In the genomic region with DNA sequence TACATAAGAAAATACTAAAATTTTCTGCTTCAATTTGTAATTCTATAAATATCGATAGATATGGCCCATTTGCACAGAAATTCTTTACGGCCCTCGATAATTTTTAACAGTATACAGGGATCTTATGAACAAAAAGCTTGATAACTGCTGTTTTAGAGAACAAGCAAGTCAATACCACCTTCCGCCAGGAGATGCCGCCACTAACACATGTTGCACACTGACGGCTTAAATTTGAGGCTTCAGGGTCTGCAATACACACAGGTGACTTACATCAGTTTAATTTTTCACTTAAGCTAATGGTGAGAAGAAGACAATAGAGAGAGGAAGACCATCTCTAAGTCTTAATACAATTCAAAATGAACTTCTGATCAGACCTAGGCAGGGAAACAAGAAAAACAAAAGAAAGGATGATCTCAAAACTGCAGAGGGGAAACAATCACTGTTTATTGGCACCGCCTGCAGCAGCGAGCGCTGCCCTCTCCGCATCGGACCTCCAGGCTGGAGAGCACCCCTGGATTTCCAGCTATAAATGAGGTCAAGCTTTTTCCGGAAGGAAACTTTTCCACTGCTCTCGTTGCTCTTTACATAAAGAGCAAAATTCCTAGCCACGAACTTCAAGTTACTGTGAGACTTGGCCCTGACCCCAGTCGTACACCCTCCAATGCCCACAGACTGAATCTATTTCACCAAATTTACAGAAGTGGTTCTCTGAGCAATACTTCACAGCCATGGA, we compare ENCODE assay signal across 1 cellular context.
TF ChIP-seq lines count a peak whose summit lies in the region.

No MANE protein-coding gene starts in this region.

TF ChIP-seq in HepG2, 621 proteins besides CTCF, POLR2A, EP300 and RAD21 (continued from another document):
- TF ChIP-seq, protein P1, sequence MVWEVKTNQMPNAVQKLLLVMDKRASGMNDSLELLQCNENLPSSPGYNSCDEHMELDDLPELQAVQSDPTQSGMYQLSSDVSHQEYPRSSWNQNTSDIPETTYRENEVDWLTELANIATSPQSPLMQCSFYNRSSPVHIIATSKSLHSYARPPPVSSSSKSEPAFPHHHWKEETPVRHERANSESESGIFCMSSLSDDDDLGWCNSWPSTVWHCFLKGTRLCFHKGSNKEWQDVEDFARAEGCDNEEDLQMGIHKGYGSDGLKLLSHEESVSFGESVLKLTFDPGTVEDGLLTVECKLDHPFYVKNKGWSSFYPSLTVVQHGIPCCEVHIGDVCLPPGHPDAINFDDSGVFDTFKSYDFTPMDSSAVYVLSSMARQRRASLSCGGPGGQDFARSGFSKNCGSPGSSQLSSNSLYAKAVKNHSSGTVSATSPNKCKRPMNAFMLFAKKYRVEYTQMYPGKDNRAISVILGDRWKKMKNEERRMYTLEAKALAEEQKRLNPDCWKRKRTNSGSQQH (CRISPR knock-in tag; IDR thresholded peaks at IDR 0.05; ENCODE audit: low read depth), result no peak
- no peak for TF ChIP-seq ZFYVE20 (CRISPR knock-in tag; IDR thresholded peaks at IDR 0.05; ENCODE audit: borderline replicate concordance, low read depth)
- TF ChIP-seq MXI1 (IDR thresholded peaks at IDR 0.05; ENCODE audit: borderline replicate concordance, low read depth, low read length), result 0 out of 3 replicates have a peak, but pooled peaks have one; percentile 28
- TF ChIP-seq ZZZ3 (CRISPR knock-in tag; IDR thresholded peaks at IDR 0.05; ENCODE audit: borderline replicate concordance), result no peak
- TF ChIP-seq STAG1 (CRISPR knock-in tag; IDR thresholded peaks at IDR 0.05), result peak; percentile 92
- TF ChIP-seq IRF2 (CRISPR knock-in tag; IDR thresholded peaks at IDR 0.05), result 0 out of 2 replicates have a peak, but pooled peaks have one; percentile 25
- TF ChIP-seq SMAD3 (CRISPR knock-in tag; IDR thresholded peaks at IDR 0.05), result no peak
- no peak for TF ChIP-seq ZNF143 (CRISPR knock-in tag; IDR thresholded peaks at IDR 0.05)
- TF ChIP-seq ZNF557 (CRISPR knock-in tag; IDR thresholded peaks at IDR 0.05), result no peak
- TF ChIP-seq, protein P2, sequence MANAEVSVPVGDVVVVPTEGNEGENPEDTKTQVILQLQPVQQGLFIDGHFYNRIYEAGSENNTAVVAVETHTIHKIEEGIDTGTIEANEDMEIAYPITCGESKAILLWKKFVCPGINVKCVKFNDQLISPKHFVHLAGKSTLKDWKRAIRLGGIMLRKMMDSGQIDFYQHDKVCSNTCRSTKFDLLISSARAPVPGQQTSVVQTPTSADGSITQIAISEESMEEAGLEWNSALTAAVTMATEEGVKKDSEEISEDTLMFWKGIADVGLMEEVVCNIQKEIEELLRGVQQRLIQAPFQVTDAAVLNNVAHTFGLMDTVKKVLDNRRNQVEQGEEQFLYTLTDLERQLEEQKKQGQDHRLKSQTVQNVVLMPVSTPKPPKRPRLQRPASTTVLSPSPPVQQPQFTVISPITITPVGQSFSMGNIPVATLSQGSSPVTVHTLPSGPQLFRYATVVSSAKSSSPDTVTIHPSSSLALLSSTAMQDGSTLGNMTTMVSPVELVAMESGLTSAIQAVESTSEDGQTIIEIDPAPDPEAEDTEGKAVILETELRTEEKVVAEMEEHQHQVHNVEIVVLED (CRISPR knock-in tag; IDR thresholded peaks at IDR 0.05; ENCODE audit: borderline replicate concordance), result no peak
- no peak for TF ChIP-seq RFX3 (CRISPR knock-in tag; IDR thresholded peaks at IDR 0.05)
- TF ChIP-seq ZNF749 (CRISPR knock-in tag; IDR thresholded peaks at IDR 0.05; ENCODE audit: borderline replicate concordance), result no peak
- TF ChIP-seq XBP1 (CRISPR knock-in tag; IDR thresholded peaks at IDR 0.05), result no peak
- no peak for TF ChIP-seq ZSCAN20 (CRISPR knock-in tag; IDR thresholded peaks at IDR 0.05; ENCODE audit: borderline replicate concordance)
- TF ChIP-seq GATAD2A (CRISPR knock-in tag; IDR thresholded peaks at IDR 0.05), result 0 out of 2 replicates have a peak, but pooled peaks have one; percentile 29
- TF ChIP-seq, protein P3, sequence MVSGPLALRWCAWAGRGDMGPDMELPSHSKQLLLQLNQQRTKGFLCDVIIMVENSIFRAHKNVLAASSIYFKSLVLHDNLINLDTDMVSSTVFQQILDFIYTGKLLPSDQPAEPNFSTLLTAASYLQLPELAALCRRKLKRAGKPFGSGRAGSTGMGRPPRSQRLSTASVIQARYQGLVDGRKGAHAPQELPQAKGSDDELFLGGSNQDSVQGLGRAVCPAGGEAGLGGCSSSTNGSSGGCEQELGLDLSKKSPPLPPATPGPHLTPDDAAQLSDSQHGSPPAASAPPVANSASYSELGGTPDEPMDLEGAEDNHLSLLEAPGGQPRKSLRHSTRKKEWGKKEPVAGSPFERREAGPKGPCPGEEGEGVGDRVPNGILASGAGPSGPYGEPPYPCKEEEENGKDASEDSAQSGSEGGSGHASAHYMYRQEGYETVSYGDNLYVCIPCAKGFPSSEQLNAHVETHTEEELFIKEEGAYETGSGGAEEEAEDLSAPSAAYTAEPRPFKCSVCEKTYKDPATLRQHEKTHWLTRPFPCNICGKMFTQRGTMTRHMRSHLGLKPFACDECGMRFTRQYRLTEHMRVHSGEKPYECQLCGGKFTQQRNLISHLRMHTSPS (CRISPR knock-in tag; IDR thresholded peaks at IDR 0.05; ENCODE audit: low read depth), result no peak
- TF ChIP-seq, protein P4, sequence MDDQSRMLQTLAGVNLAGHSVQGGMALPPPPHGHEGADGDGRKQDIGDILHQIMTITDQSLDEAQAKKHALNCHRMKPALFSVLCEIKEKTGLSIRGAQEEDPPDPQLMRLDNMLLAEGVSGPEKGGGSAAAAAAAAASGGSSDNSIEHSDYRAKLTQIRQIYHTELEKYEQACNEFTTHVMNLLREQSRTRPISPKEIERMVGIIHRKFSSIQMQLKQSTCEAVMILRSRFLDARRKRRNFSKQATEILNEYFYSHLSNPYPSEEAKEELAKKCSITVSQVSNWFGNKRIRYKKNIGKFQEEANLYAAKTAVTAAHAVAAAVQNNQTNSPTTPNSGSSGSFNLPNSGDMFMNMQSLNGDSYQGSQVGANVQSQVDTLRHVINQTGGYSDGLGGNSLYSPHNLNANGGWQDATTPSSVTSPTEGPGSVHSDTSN (CRISPR knock-in tag; IDR thresholded peaks at IDR 0.05; ENCODE audit: borderline replicate concordance), result no peak
- 0 out of 2 replicates have a peak, but pooled peaks have one; percentile 24 for TF ChIP-seq ZNF24 (IDR thresholded peaks at IDR 0.05)
- no peak for TF ChIP-seq SRSF1 (optimal IDR thresholded peaks at IDR 0.05; ENCODE audit: low read depth, low read length)
- TF ChIP-seq HNRNPUL1 (IDR thresholded peaks at IDR 0.05; ENCODE audit: low read depth, low read length), result no peak
- TF ChIP-seq, protein P5, sequence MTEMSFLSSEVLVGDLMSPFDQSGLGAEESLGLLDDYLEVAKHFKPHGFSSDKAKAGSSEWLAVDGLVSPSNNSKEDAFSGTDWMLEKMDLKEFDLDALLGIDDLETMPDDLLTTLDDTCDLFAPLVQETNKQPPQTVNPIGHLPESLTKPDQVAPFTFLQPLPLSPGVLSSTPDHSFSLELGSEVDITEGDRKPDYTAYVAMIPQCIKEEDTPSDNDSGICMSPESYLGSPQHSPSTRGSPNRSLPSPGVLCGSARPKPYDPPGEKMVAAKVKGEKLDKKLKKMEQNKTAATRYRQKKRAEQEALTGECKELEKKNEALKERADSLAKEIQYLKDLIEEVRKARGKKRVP (CRISPR knock-in tag; IDR thresholded peaks at IDR 0.05), result peak in 1 of 2 experiments; percentile 73; a peak in 2 of 4 replicates
